In the genomic region with DNA sequence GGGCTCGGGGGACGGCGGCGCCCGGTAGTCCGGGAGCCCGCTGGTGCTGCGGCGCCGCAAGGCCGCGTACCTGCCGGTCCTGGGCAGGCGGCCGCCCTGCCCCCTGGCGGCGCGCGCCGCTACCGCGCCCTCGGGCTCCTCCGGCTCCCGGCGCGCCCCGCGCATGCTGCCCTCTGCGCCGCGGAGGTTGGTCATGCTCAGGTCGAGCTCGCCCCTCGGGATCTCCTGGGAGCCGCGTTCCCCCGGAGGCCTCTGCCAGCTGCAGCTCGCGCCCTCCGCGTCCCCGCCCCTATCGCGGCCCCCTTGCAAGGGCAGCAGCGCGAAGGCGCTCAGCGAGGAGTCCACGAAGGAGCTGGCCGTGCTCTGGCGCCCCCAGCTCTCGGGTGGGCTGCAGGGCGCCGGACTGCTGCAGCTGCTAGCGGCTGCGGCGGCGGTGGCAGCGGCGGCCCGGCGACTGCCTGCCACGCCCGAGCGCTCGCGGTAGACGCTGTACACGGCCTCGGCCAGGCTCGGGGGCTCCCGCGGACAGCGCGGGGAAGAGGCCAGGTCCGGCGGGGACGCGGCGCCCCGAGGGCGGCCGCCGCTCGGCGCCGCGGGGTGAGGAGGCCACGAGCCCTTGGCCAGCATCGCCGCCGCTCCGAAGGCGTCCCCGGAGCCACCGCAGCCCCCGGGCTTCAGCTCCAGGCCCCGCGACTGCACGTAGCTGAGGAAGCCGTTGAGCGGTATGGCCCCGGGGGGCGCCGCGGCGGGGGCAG, we compare ENCODE assay signal across 8 cellular contexts. TPM values are rescaled to one million over a fixed set of nuclear protein-coding genes. Genes with fewer than 3 reads are reported as not detected.
DNase-seq lines count a peak whose midpoint lies in the region; ATAC-seq and TF ChIP-seq lines count a peak whose summit lies in the region.

No MANE protein-coding gene starts in this region.

- TF ChIP-seq CTCF in 22Rv1 (IDR thresholded peaks at IDR 0.05) (peak; percentile 70), heart left ventricle (IDR thresholded peaks at IDR 0.05) (peak; percentile 19 to 90 (median 60))

- H3K9me3 ChIP-seq in heart left ventricle: no peaks in the 10 kb centered on the region

- H3K4me3 ChIP-seq in heart left ventricle: peak overlapping the region; percentile 32 to 70 (median 54)
- peak overlapping the region; percentile 48 for H3K4me3 ChIP-seq in rectal smooth muscle tissue (ENCODE audit: low read length)

- ATAC-seq in GM19025 (IDR thresholded peaks at IDR 0.05; ENCODE audit: low read depth, unreplicated experiment) (peak; percentile 87), HG03135 (IDR thresholded peaks at IDR 0.05; ENCODE audit: unreplicated experiment) (peak; percentile 77), heart left ventricle (peak; percentile 26 to 97 (median 80))

- CTCF ChIA-PET in HEK293T (lab: Yijun Ruan, JAX): interaction anchor here (1.0 to 1.6 kb wide), 3 partner anchors 13 to 166 kb away, joined by 3 to 4 read pairs (median 3); no protein-coding TSS in a partner anchor

- in situ Hi-C loops in G401 (cut with HindIII; ENCODE audit: low sequenced_read_pairs): no loop called here

- peaks cover 0 to 33% (median 6%) of the 10 kb centered on the region in 12 donors for H3K4me1 ChIP-seq in heart left ventricle
- H3K4me1 ChIP-seq in rectal smooth muscle tissue (ENCODE audit: control insufficient read depth, insufficient read depth, low read length): no peaks in the 10 kb centered on the region

- TF ChIP-seq POLR2A in heart left ventricle (IDR thresholded peaks at IDR 0.05): no peak

- peak; percentile 77 for DNase-seq in activated CD8-positive, alpha-beta memory T cell treated with anti-CD3 and anti-CD28 coated beads for 24 hours
- peak; percentile 27 to 68 (median 40) for DNase-seq in heart left ventricle
- no peak for DNase-seq in G401 (ENCODE audit: low spot score)
- DNase-seq in HEK293T (ENCODE audit: extremely low spot score): no peak

- H3K27ac ChIP-seq in 22Rv1: no peak overlapping the region
- H3K27ac ChIP-seq in heart left ventricle: peak overlapping the region in 3 of 12 donors; percentile 19 to 71 (median 62)
- H3K27ac ChIP-seq in rectal smooth muscle tissue (ENCODE audit: low read depth, low read length): no peak overlapping the region

- intact Hi-C loops in heart left ventricle (cut with DNase I): loop anchor here in 3 of 10 donors (5.0 to 10.0 kb wide), 6 partner anchors 74 to 522 kb away; partner anchors contain the start of gene L3MBTL4 (in 1 of the 3)

- H3K36me3 ChIP-seq in heart left ventricle (no peaks in the 10 kb centered on the region), rectal smooth muscle tissue (ENCODE audit: control insufficient read depth, insufficient read depth, low read length) (no peaks in the 10 kb centered on the region)

- no peak overlapping the region for H3K9ac ChIP-seq in rectal smooth muscle tissue (ENCODE audit: low read length)

- POLR2A ChIA-PET in HEK293T (lab: Yijun Ruan, JAX): no interaction called here

- H3K27me3 ChIP-seq in heart left ventricle (peaks cover 21 to 81% (median 43%) of the 10 kb centered on the region in 9 donors), rectal smooth muscle tissue (ENCODE audit: control insufficient read depth, insufficient read depth, low read length) (peaks cover 17% of the 10 kb centered on the region)

- WGBS in heart left ventricle, 4 donors: 1 to 9% (median 3%) methylated on average over 21 to 108 of the region's 108 CpGs

TF ChIP-seq in HEK293T, 16 proteins besides CTCF, POLR2A, EP300 and RAD21:
- TF ChIP-seq L3MBTL2 (conservative IDR thresholded peaks at IDR 0.05) (no peak), ZNF384 (IDR thresholded peaks at IDR 0.05) (no peak), ARNT (IDR thresholded peaks at IDR 0.05) (no peak), LEF1 (IDR thresholded peaks at IDR 0.05; ENCODE audit: borderline replicate concordance) (no peak), FOXK2 (IDR thresholded peaks at IDR 0.05) (no peak), SUZ12 (IDR thresholded peaks at IDR 0.05) (no peak), NFRKB (IDR thresholded peaks at IDR 0.05) (no peak), TARDBP (IDR thresholded peaks at IDR 0.05) (no peak), SP1 (IDR thresholded peaks at IDR 0.05) (no peak), FOXA1 (IDR thresholded peaks at IDR 0.05) (no peak), HDGF (IDR thresholded peaks at IDR 0.05; ENCODE audit: borderline replicate concordance) (no peak), FOXM1 (IDR thresholded peaks at IDR 0.05; ENCODE audit: borderline replicate concordance) (no peak), BHLHE40 (IDR thresholded peaks at IDR 0.05; ENCODE audit: borderline replicate concordance) (no peak), CTBP1 (IDR thresholded peaks at IDR 0.05; ENCODE audit: borderline replicate concordance) (no peak), ELF4 (IDR thresholded peaks at IDR 0.05) (no peak)
- TF ChIP-seq, protein P1, sequence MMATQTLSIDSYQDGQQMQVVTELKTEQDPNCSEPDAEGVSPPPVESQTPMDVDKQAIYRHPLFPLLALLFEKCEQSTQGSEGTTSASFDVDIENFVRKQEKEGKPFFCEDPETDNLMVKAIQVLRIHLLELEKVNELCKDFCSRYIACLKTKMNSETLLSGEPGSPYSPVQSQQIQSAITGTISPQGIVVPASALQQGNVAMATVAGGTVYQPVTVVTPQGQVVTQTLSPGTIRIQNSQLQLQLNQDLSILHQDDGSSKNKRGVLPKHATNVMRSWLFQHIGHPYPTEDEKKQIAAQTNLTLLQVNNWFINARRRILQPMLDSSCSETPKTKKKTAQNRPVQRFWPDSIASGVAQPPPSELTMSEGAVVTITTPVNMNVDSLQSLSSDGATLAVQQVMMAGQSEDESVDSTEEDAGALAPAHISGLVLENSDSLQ (IDR thresholded peaks at IDR 0.05): no peak

RNA-seq across cellular contexts. Expression of gene TMEM200C, which starts 4.5 kb away (rescaled TPM):
- 1 to 10 TPM in 1 of 9 donors, under 1 TPM in 8; 0.19 to 1.8 (median 0.45) TPM for total RNA-seq in heart left ventricle
- polyA plus RNA-seq in heart left ventricle: 1 to 10 TPM in 1 of 2 donors, under 1 TPM in 1; 0.15 to 3.4 TPM
- not detected in 2 replicates for total RNA-seq in G401 (2014; rRNA removed; shearing (Covaris generic))

Comparison
In these comparisons a context has a peak if more than half of its experiments do, and no peak if none do; other contexts are left out.
1. DNase-seq: peak in activated CD8-positive, alpha-beta memory T cell treated with anti-CD3 and anti-CD28 coated beads for 24 hours (single experiment) and heart left ventricle (5 of 5); none in G401 (single experiment) and HEK293T (single experiment).
2. Peak in every context shown above with its lines, with median percentiles within 50 percentile points of each other: ATAC-seq.